4 cellular contexts compared by ENCODE assay signal in the genomic region with DNA sequence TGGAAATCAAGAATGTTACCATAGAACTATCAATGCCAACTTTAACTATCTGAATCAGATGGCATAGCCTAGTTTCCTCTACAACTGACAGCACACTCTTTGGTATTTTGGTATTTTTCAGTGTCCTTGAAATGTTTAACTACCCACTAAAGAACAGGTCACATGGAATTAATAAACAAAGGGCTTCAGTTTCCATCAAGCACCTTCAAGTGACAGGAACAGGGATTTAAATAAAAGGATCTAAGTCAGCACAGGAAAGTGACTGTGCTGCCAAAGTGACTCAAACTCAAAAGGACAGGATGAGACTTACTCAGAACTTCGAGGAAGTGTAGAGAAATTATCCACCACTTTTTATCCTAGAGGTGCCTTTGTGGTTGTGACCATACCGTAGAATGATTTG.
DNase-seq lines count a peak whose midpoint lies in the region; ATAC-seq, FAIRE-seq and TF ChIP-seq lines count a peak whose summit lies in the region.
"Not testable (repeated sequence)": the region's sequence is repeated elsewhere in the genome, so short reads cannot be mapped to it uniquely, and the experiment has no call there.

No MANE protein-coding gene starts in this region.

- not testable (repeated sequence) for H3K27ac ChIP-seq in GM12878 (ENCODE audit: control insufficient read depth, insufficient read depth); left lung; lung (ENCODE audit: low read depth in 1 of 2, low read length in 1 of 2); upper lobe of right lung

- not testable (repeated sequence) for H3K9me3 ChIP-seq in GM12878 (replicated peaks; ENCODE audit: control insufficient read depth, insufficient read depth, low read length); left lung; lung (ENCODE audit: control insufficient read depth in 2 of 2, insufficient read depth in 1 of 2, low read length in 1 of 2); upper lobe of right lung

- SMC1A ChIA-PET in GM12878 (lab: Charles Lee; ENCODE audit: uncharacterized antibody, unreplicated experiment): not testable (repeated sequence)

- RAD21 ChIA-PET in GM12878 (lab: Charles Lee; ENCODE audit: unreplicated experiment): not testable (repeated sequence)

- H3K79me2 ChIP-seq in GM12878 (ENCODE audit: control insufficient read depth, insufficient read depth, low read length): not testable (repeated sequence)

- not testable (repeated sequence) for TF ChIP-seq RAD21 in GM12878 (IDR thresholded peaks at IDR 0.05; ENCODE audit: insufficient read depth, low read depth, low read length)

- in situ Hi-C loops in GM12878 (cut with MboI): not testable (repeated sequence)

- H3K36me3 ChIP-seq in GM12878 (ENCODE audit: control insufficient read depth in 2 of 2, insufficient read depth in 2 of 2, low read length in 1 of 2); left lung; lung (ENCODE audit: control insufficient read depth in 2 of 2, insufficient read depth in 2 of 2, low read length in 2 of 2); upper lobe of right lung: not testable (repeated sequence)

- H3K27me3 ChIP-seq in GM12878 (replicated peaks in 1 of 2; ENCODE audit: control insufficient read depth in 2 of 2, insufficient read depth in 2 of 2, low read length in 1 of 2); left lung; lung (ENCODE audit: control insufficient read depth, insufficient read depth); upper lobe of right lung: not testable (repeated sequence)

- CTCF ChIA-PET in GM12878 (lab: Yijun Ruan, JAX): not testable (repeated sequence)

- TF ChIP-seq CTCF in GM12878 (IDR thresholded peaks at IDR 0.05 in 2 of 3, conservative IDR thresholded peaks at IDR 0.05 in 1 of 3; ENCODE audit: control insufficient read depth in 2 of 3, extremely low read depth in 1 of 3, insufficient read depth in 1 of 3, low read depth in 3 of 3, low read length in 3 of 3); left lung (IDR thresholded peaks at IDR 0.05); lung (IDR thresholded peaks at IDR 0.05; ENCODE audit: control extremely low read depth, extremely low read depth); upper lobe of right lung (IDR thresholded peaks at IDR 0.05): not testable (repeated sequence)

- intact Hi-C loops in GM12878 (cut with micrococcal nuclease; ENCODE audit: unreplicated experiment); left lung (cut with DNase I); upper lobe of right lung (cut with DNase I): not testable (repeated sequence)

- H3K9ac ChIP-seq in GM12878 (ENCODE audit: control insufficient read depth, insufficient read depth, low read length): not testable (repeated sequence)

- not testable (repeated sequence) for TF ChIP-seq EP300 in GM12878 (IDR thresholded peaks at IDR 0.05; ENCODE audit: borderline replicate concordance in 1 of 2, control insufficient read depth in 1 of 2, low read depth in 2 of 2, low read length in 2 of 2)

- POLR2A ChIA-PET in GM12878 (lab: Charles Lee): not testable (repeated sequence)

- FAIRE-seq in GM12878 (lab: Jason Lieb, UNC): peak; percentile 7

- H4K20me1 ChIP-seq in GM12878 (ENCODE audit: control insufficient read depth, insufficient read depth): not testable (repeated sequence)

- ATAC-seq in GM12878: not testable (repeated sequence)
- peak; percentile 90 for ATAC-seq in left lung
- ATAC-seq in lung (ENCODE audit: insufficient read depth, low FRiP score): peak; percentile 58
- ATAC-seq in upper lobe of right lung: peak; percentile 61

- H2AFZ ChIP-seq in GM12878 (ENCODE audit: control insufficient read depth, low read depth, low read length): not testable (repeated sequence)

- TF ChIP-seq POLR2A in GM12878 (IDR thresholded peaks at IDR 0.05; ENCODE audit: low read depth, low read length): not testable (repeated sequence)

- WGBS in GM12878 (ENCODE audit: insufficient coverage, insufficient replicate concordance, low lambda C conversion rate, missing lambda C conversion rate): no CpG with 5 or more reads among the region's 2 CpGs
- 70 to 77% methylated on average over 1 of the region's 2 CpGs for WGBS in lung, 2 donors

- not testable (repeated sequence) for BruUV-seq in GM12878 (replicated peaks; lab: Mats Ljungman, UMichigan)

- H3K4me3 ChIP-seq in GM12878, left lung, lung, upper lobe of right lung: not testable (repeated sequence)

- not testable (repeated sequence) for H3K4me2 ChIP-seq in GM12878 (ENCODE audit: control insufficient read depth, insufficient read depth)

- not testable (repeated sequence) for H3K4me1 ChIP-seq in GM12878 (ENCODE audit: control insufficient read depth, insufficient read depth, low read length); left lung; lung (ENCODE audit: control insufficient read depth in 2 of 2, insufficient read depth in 2 of 2, low read length in 2 of 2); upper lobe of right lung

- not testable (repeated sequence) for DNase-seq in GM12878 (ENCODE audit: low read depth, low spot score); left lung; lung (ENCODE audit: low spot score); upper lobe of right lung
